ENCODE assay signal across 1 cellular context in the genomic region with DNA sequence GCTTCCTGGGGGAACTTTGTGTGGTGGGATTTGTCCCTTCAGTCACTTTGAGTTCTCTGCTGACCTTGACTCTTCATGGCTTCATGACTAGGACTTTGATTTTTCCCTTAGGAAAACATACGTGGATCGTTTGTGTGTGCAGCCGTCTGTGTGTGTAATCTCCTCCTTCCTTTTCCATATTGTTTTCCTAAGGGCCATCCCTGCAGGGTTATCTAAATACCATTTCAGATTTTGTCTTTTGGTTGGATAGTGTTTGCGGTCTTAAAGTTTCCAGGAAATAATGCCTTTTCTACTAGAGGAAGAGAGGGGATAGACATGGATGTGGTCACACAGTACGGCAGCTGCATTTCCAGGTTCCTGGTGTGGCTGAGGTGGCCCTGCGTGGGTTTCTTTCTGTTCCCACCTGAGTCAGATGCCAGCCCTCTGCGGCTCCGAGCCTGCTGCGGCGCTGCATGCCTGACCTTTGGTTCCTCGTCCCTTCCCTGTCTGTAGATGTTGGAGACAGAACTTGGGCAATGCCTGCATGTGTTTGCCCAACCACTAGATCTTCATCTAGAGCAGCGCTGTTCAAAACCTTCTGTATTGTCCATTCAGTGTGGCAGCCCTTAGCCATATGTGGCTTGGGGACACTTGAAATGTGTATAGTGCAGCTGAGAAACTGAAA.
TF ChIP-seq lines count a peak whose summit lies in the region.

No MANE protein-coding gene starts in this region.

TF ChIP-seq in HepG2, 621 proteins besides CTCF, POLR2A, EP300 and RAD21 (continued from another document and continues in another):
- TF ChIP-seq ZNF407 (CRISPR knock-in tag; IDR thresholded peaks at IDR 0.05; ENCODE audit: not compliant biosample characterization) (no peak), CCDC6 (CRISPR knock-in tag; IDR thresholded peaks at IDR 0.05) (no peak), ZNF878 (CRISPR knock-in tag; IDR thresholded peaks at IDR 0.05) (no peak), RARA (CRISPR knock-in tag; IDR thresholded peaks at IDR 0.05) (peak; percentile 85), ZNF790 (CRISPR knock-in tag; IDR thresholded peaks at IDR 0.05; ENCODE audit: borderline replicate concordance) (no peak), ZNF362 (CRISPR knock-in tag; IDR thresholded peaks at IDR 0.05; ENCODE audit: borderline replicate concordance) (no peak), SOX5 (CRISPR knock-in tag; IDR thresholded peaks at IDR 0.05; ENCODE audit: borderline replicate concordance) (peak; percentile 27; the same call in 1 of the 2 replicates), MZF1 (CRISPR knock-in tag; IDR thresholded peaks at IDR 0.05; ENCODE audit: borderline replicate concordance) (no peak), HNF1B (CRISPR knock-in tag; IDR thresholded peaks at IDR 0.05) (0 out of 2 replicates have a peak, but pooled peaks have one; percentile 38), ONECUT2 (CRISPR knock-in tag; IDR thresholded peaks at IDR 0.05) (peak; percentile 51; the same call in 1 of the 2 replicates), ZNF512B (CRISPR knock-in tag; IDR thresholded peaks at IDR 0.05; ENCODE audit: borderline replicate concordance) (no peak), TCF12 (IDR thresholded peaks at IDR 0.05) (no peak), TCF12 (CRISPR knock-in tag; IDR thresholded peaks at IDR 0.05) (no peak), ZNF382 (CRISPR knock-in tag; IDR thresholded peaks at IDR 0.05; ENCODE audit: borderline replicate concordance) (no peak), SIX4 (CRISPR knock-in tag; IDR thresholded peaks at IDR 0.05) (no peak), NFE2 (CRISPR knock-in tag; IDR thresholded peaks at IDR 0.05) (no peak), ZNF33B (CRISPR knock-in tag; IDR thresholded peaks at IDR 0.05) (no peak), EED (CRISPR knock-in tag; IDR thresholded peaks at IDR 0.05) (no peak), RNF219 (CRISPR knock-in tag; IDR thresholded peaks at IDR 0.05) (no peak), CEBPG (CRISPR knock-in tag; IDR thresholded peaks at IDR 0.05) (peak; percentile 98), MLX (CRISPR knock-in tag; IDR thresholded peaks at IDR 0.05) (no peak), HDAC6 (IDR thresholded peaks at IDR 0.05; ENCODE audit: low read depth, low read length) (no peak), TRAFD1 (CRISPR knock-in tag; IDR thresholded peaks at IDR 0.05; ENCODE audit: borderline replicate concordance) (no peak), ARID2 (CRISPR knock-in tag; IDR thresholded peaks at IDR 0.05; ENCODE audit: borderline replicate concordance) (no peak), NR2F2 (IDR thresholded peaks at IDR 0.05; ENCODE audit: borderline replicate concordance, low read depth) (peak; percentile 51; the same call in 1 of the 2 replicates)
- TF ChIP-seq, protein P1, sequence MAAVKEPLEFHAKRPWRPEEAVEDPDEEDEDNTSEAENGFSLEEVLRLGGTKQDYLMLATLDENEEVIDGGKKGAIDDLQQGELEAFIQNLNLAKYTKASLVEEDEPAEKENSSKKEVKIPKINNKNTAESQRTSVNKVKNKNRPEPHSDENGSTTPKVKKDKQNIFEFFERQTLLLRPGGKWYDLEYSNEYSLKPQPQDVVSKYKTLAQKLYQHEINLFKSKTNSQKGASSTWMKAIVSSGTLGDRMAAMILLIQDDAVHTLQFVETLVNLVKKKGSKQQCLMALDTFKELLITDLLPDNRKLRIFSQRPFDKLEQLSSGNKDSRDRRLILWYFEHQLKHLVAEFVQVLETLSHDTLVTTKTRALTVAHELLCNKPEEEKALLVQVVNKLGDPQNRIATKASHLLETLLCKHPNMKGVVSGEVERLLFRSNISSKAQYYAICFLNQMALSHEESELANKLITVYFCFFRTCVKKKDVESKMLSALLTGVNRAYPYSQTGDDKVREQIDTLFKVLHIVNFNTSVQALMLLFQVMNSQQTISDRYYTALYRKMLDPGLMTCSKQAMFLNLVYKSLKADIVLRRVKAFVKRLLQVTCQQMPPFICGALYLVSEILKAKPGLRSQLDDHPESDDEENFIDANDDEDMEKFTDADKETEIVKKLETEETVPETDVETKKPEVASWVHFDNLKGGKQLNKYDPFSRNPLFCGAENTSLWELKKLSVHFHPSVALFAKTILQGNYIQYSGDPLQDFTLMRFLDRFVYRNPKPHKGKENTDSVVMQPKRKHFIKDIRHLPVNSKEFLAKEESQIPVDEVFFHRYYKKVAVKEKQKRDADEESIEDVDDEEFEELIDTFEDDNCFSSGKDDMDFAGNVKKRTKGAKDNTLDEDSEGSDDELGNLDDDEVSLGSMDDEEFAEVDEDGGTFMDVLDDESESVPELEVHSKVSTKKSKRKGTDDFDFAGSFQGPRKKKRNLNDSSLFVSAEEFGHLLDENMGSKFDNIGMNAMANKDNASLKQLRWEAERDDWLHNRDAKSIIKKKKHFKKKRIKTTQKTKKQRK (IDR thresholded peaks at IDR 0.05; ENCODE audit: low read length), result no peak
- TF ChIP-seq, protein P2, sequence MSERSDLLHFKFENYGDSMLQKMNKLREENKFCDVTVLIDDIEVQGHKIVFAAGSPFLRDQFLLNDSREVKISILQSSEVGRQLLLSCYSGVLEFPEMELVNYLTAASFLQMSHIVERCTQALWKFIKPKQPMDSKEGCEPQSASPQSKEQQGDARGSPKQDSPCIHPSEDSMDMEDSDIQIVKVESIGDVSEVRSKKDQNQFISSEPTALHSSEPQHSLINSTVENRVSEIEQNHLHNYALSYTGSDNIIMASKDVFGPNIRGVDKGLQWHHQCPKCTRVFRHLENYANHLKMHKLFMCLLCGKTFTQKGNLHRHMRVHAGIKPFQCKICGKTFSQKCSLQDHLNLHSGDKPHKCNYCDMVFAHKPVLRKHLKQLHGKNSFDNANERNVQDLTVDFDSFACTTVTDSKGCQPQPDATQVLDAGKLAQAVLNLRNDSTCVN (CRISPR knock-in tag; IDR thresholded peaks at IDR 0.05; ENCODE audit: borderline replicate concordance), result peak; percentile 92
